In genomic region chr2:4018535-4018934, GRCh38 we compare ENCODE assay signal across 24 cellular contexts.
"Had no signal": no experiment of that assay in that cellular context is flagged by ENCODE, and none has a peak within 500 bp of the region (broad histone marks: within the 10 kb centered on the region; RNA-seq: fewer than 3 reads in every experiment).

No MANE protein-coding gene starts in this region.

- H3K27ac ChIP-seq: stomach, suprapubic skin, testis, thoracic aorta, thyroid gland, tibial artery, tibial nerve, transverse colon, upper lobe of left lung, upper lobe of right lung, uterus, vagina had no signal

- DNase-seq: stimulated activated CD4-positive, alpha-beta T cell treated with anti-CD3 and anti-CD28 coated beads, Interleukin-2, amount 100 ng/mL, for 48 hours; stimulated activated CD4-positive, alpha-beta T cell treated with anti-CD3 and anti-CD28 coated beads, Interleukin-4, amount 100 ng/mL, for 1 hour; stimulated activated CD4-positive, alpha-beta T cell treated with anti-CD3 and anti-CD28 coated beads, Interleukin-4, amount 100 ng/mL, for 24 hours; stimulated activated CD4-positive, alpha-beta T cell treated with anti-CD3 and anti-CD28 coated beads, Interleukin-4, amount 100 ng/mL, for 4 hours; stimulated activated CD8-positive, alpha-beta memory T cell treated with anti-CD3 and anti-CD28 coated beads, Interleukin-4, amount 100 ng/mL, for 48 hours; stimulated activated naive B cell treated with anti-CD40 and anti-IgM and Interleukin-4, amounts not matched to agents 10 μg/mL and 1 μg/mL and 100 μg/mL, for 72 hours; stimulated activated naive CD4-positive, alpha-beta T cell; stimulated activated naive CD4-positive, alpha-beta T cell treated with Interleukin-2 at 50 U/mL for 16 hours; stimulated activated naive CD8-positive, alpha-beta T cell treated with anti-CD3 and anti-CD28 coated beads, Interleukin-15, amount 100 ng/mL, for 72 hours; stimulated activated naive CD8-positive, alpha-beta T cell treated with anti-CD3 and anti-CD28 coated beads, Interleukin-15, Interleukin-2, amounts not matched to agents 100 U/mL and 50 U/mL, for 24 hours; stomach; substantia nigra; testis; thyroid gland; tibial artery; transverse colon; trophoblast cell; upper lobe of left lung; upper lobe of right lung; uterus had no signal

- H3K4me3 ChIP-seq: stomach, suprapubic skin, testis, thoracic aorta, thyroid gland, tibial artery, tibial nerve, transverse colon, upper lobe of left lung, upper lobe of right lung, uterus, vagina had no signal

- H3K4me1 ChIP-seq: suprapubic skin, testis, thyroid gland, tibial artery, tibial nerve, transverse colon, upper lobe of left lung, upper lobe of right lung, uterus, vagina had no signal

- H3K9me3 ChIP-seq: testis, thoracic aorta, thyroid gland, upper lobe of right lung, uterus, vagina had no signal

- H3K36me3 ChIP-seq: stomach, suprapubic skin, thoracic aorta, thyroid gland, tibial artery, tibial nerve, transverse colon, upper lobe of left lung, upper lobe of right lung, uterus, vagina had no signal

- H3K27me3 ChIP-seq: stomach, suprapubic skin, testis, thyroid gland, tibial artery, tibial nerve, transverse colon, upper lobe of left lung, upper lobe of right lung, uterus, vagina had no signal
